Comparison of ENCODE assay signal across 33 cellular contexts in genomic region chr2:68931799-68932198, GRCh38. TPM values are rescaled to one million over a fixed set of nuclear protein-coding genes. Genes with fewer than 3 reads are reported as not detected.
DNase-seq lines count a peak whose midpoint lies in the region; ATAC-seq and TF ChIP-seq lines count a peak whose summit lies in the region.
"Had no signal": no experiment of that assay in that cellular context is flagged by ENCODE, and none has a peak within 500 bp of the region (broad histone marks: within the 10 kb centered on the region; RNA-seq: fewer than 3 reads in every experiment).

No MANE protein-coding gene starts in this region.

- ATAC-seq in GM18517 (IDR thresholded peaks at IDR 0.05; ENCODE audit: unreplicated experiment) = no peak
- ATAC-seq in GM21619 (IDR thresholded peaks at IDR 0.05; ENCODE audit: unreplicated experiment) = no peak
- ATAC-seq: pancreas had no signal

- BruUV-seq in A673 (replicated peaks; lab: Mats Ljungman, UMichigan) = no TSS peak

- H4K91ac ChIP-seq in mesenchymal stem cell (ENCODE audit: low read length) = no peak overlapping the region

- H3K4ac ChIP-seq in mesenchymal stem cell (ENCODE audit: low read depth in 1 of 2, low read length in 2 of 2) = peak overlapping the region in 1 of 2 experiments; percentile 53

- intact Hi-C loops in A673 (cut with micrococcal nuclease; ENCODE audit: unreplicated experiment) = no loop called here

- H3K27me3 ChIP-seq in A673 (replicated peaks; ENCODE audit: insufficient read depth, low read depth, low read length, poor library complexity) = no peaks in the 10 kb centered on the region
- peaks cover 0 to 10% of the 10 kb centered on the region in 2 experiments for H3K27me3 ChIP-seq in mesenchymal stem cell (ENCODE audit: control insufficient read depth in 1 of 2, insufficient read depth in 1 of 2, low read length in 2 of 2)
- H3K27me3 ChIP-seq: BLaER1, pancreas, testis, vagina had no signal

- no peak overlapping the region for H3K18ac ChIP-seq in mesenchymal stem cell (ENCODE audit: low read depth in 1 of 2, low read length in 2 of 2)

- H4K8ac ChIP-seq in mesenchymal stem cell (ENCODE audit: low read length) = no peak overlapping the region

- H3K9me3 ChIP-seq in A673 (ENCODE audit: low read depth, low read length, poor library complexity, severe bottlenecking) (no peaks in the 10 kb centered on the region), mesenchymal stem cell (ENCODE audit: control insufficient read depth, low read length) (no peaks in the 10 kb centered on the region)
- H3K9me3 ChIP-seq: BLaER1, pancreas, testis, vagina had no signal

- H3K9ac ChIP-seq in mesenchymal stem cell (ENCODE audit: low read length) = no peak overlapping the region
- H3K9ac ChIP-seq: BLaER1 had no signal

- no peak overlapping the region for H2AK5ac ChIP-seq in mesenchymal stem cell (ENCODE audit: low read length, severe bottlenecking)

- no peak overlapping the region for H2AFZ ChIP-seq in mesenchymal stem cell (ENCODE audit: low read depth, low read length)

- in situ Hi-C loops in GM13977 (cut with MboI; ENCODE audit: low pct_unique_long_range_greater_than_20kb, low sequenced_read_pairs, unreplicated experiment) = no loop called here

- DNase-seq in A673 (ENCODE audit: low spot score) (peak; percentile 35), GM04503 (ENCODE audit: low read depth) (peak; percentile 44), choroid plexus epithelial cell (ENCODE audit: low read depth) (peak; percentile 17), mesenchymal stem cell (peak; percentile 67), GM13977 (ENCODE audit: low spot score) (no peak), NCI-H226 (no peak)
- DNase-seq: activated CD4-positive, alpha-beta T cell treated with anti-CD3 and anti-CD28 coated beads, Interleukin-2, amount 50 U/mL, for 1 hour; activated effector memory CD4-positive, alpha-beta T cell treated with anti-CD3 and anti-CD28 coated beads, Interleukin-2, amount 50 U/mL, for 16 hours; activated T-cell treated with anti-CD3 and anti-CD28 coated beads, Interleukin-2, amount 50 U/mL, for 1 hour; dermis blood vessel endothelial cell; DMS153; endodermal cell; hypothalamus; NCI-H524 treated with DMSO at 0.1 percent for 48 hours; NK-92 treated with Interleukin-12 subunit alpha and Interleukin-12 subunit beta, amount 100 ng/mL, for 24 hours; pancreas; small intestine; stimulated activated CD4-positive, alpha-beta T cell treated with anti-CD3 and anti-CD28 coated beads, Interleukin-1b, Interleukin-23, amount 100 ng/mL, for 48 hours; stimulated activated naive CD8-positive, alpha-beta T cell treated with anti-CD3 and anti-CD28 coated beads, Interleukin-15, Interleukin-2, amounts not matched to agents 100 U/mL and 50 U/mL, for 24 hours; testis had no signal

- TF ChIP-seq CTCF in A673 (conservative IDR thresholded peaks at IDR 0.05; ENCODE audit: low read depth, low read length) = no peak
- no peak for TF ChIP-seq CTCF in choroid plexus epithelial cell (conservative IDR thresholded peaks at IDR 0.05; ENCODE audit: low read depth, low read length)
- TF ChIP-seq CTCF in GM13977 (IDR thresholded peaks at IDR 0.05; ENCODE audit: extremely low read depth, insufficient read depth, missing control alignments) = no peak

- H3K27ac ChIP-seq in A673 (ENCODE audit: low read depth, low read length, poor library complexity, severe bottlenecking) = no peak overlapping the region
- H3K27ac ChIP-seq in mesenchymal stem cell (ENCODE audit: low read length, poor library complexity, severe bottlenecking) = no peak overlapping the region
- H3K27ac ChIP-seq: BLaER1, pancreas, testis, vagina had no signal

- H2BK12ac ChIP-seq in mesenchymal stem cell (ENCODE audit: low read length in 2 of 2) = no peak overlapping the region

- no peaks in the 10 kb centered on the region for H3K79me1 ChIP-seq in mesenchymal stem cell (replicated peaks; ENCODE audit: low read length, poor library complexity, severe bottlenecking)

- no peak overlapping the region for H3K14ac ChIP-seq in mesenchymal stem cell (ENCODE audit: low read length in 2 of 2)

- H2BK15ac ChIP-seq in mesenchymal stem cell (ENCODE audit: low read depth, poor library complexity, severe bottlenecking) = no peak overlapping the region

- H2BK120ac ChIP-seq in mesenchymal stem cell (ENCODE audit: low read depth, low read length) = no peak overlapping the region

- POLR2A ChIA-PET in A673 (lab: Charles Lee; ENCODE audit: low non-redundant PET) = no interaction called here

- no peak overlapping the region for H2BK5ac ChIP-seq in mesenchymal stem cell (ENCODE audit: low read depth, low read length, poor library complexity, severe bottlenecking)

- H3K4me1 ChIP-seq in A673 (ENCODE audit: insufficient read depth, low read length, poor library complexity, severe bottlenecking) = peaks cover 10% of the 10 kb centered on the region
- H3K4me1 ChIP-seq in mesenchymal stem cell (ENCODE audit: control insufficient read depth, insufficient read depth, low read depth, low read length) = peaks cover 5% of the 10 kb centered on the region
- H3K4me1 ChIP-seq: pancreas, testis had no signal

- H3K36me3 ChIP-seq in A673 (ENCODE audit: insufficient read depth, low read length, poor library complexity, severe bottlenecking) (no peaks in the 10 kb centered on the region), mesenchymal stem cell (ENCODE audit: control insufficient read depth in 1 of 2, insufficient read depth in 2 of 2, low read depth in 1 of 2, low read length in 2 of 2) (no peaks in the 10 kb centered on the region)
- H3K36me3 ChIP-seq: BLaER1, pancreas, vagina had no signal

- H3K4me3 ChIP-seq in A673 (ENCODE audit: low read depth, low read length, poor library complexity, severe bottlenecking) (no peak overlapping the region), choroid plexus epithelial cell (ENCODE audit: low read depth, low read length) (no peak overlapping the region), mesenchymal stem cell (ENCODE audit: insufficient read depth in 1 of 2, low read depth in 1 of 2, low read length in 2 of 2) (no peak overlapping the region)
- H3K4me3 ChIP-seq: BLaER1, pancreas, testis, vagina had no signal

- 59% methylated on average over 4 of the region's 4 CpGs for WGBS in mesenchymal stem cell

- CTCF ChIA-PET in A673 (lab: Charles Lee) = no interaction called here

- H3K23ac ChIP-seq in mesenchymal stem cell (ENCODE audit: low read length in 2 of 2) = no peak overlapping the region

- no peak overlapping the region for H3K4me2 ChIP-seq in mesenchymal stem cell (ENCODE audit: low read length, poor library complexity, severe bottlenecking)

RNA-seq across cellular contexts. Expression of gene GKN2, which starts 20.9 kb away (rescaled TPM):
- total RNA-seq in A673 (2021) = not detected in 2 replicates
- not detected for polyA plus RNA-seq in mesenchymal stem cell (2013, experiment 1 of 2)
- not detected for polyA plus RNA-seq in mesenchymal stem cell (2013, experiment 2 of 2)
- total RNA-seq: astrocyte, cardiac septum, dermis blood vessel endothelial cell, endodermal cell, glomerular endothelial cell, lung microvascular endothelial cell, mucosa of gallbladder, renal cortical epithelial cell, SK-MEL-5, testis, vagina had no signal
- polyA plus RNA-seq: neural cell had no signal

RNA-seq across cellular contexts. Expression of gene GKN1, which starts 42.6 kb away (rescaled TPM):
- total RNA-seq in A673 (2021) = not detected in 2 replicates
- polyA plus RNA-seq in mesenchymal stem cell (2013, experiment 1 of 2) = not detected
- not detected for polyA plus RNA-seq in mesenchymal stem cell (2013, experiment 2 of 2)
- total RNA-seq: A172, astrocyte, cardiac septum, dermis blood vessel endothelial cell, endodermal cell, glomerular endothelial cell, lung microvascular endothelial cell, mucosa of gallbladder, renal cortical epithelial cell, SK-MEL-5, testis, vagina had no signal
- polyA plus RNA-seq: neural cell had no signal

Comparison
In these comparisons a context has a peak if more than half of its experiments do, and no peak if none do; other contexts are left out.
1. DNase-seq: peak in A673 (single experiment), GM04503 (single experiment), choroid plexus epithelial cell (single experiment) and mesenchymal stem cell (single experiment); none in GM13977 (single experiment) and NCI-H226 (single experiment).